8 cellular contexts compared by ENCODE assay signal in genomic region chr7:97872025-97872669, GRCh38. TPM values are rescaled to one million over a fixed set of nuclear protein-coding genes. Genes with fewer than 3 reads are reported as not detected.
DNase-seq lines count a peak whose midpoint lies in the region; ATAC-seq and TF ChIP-seq lines count a peak whose summit lies in the region.

TSS of gene ASNS (minus strand) at chr7:97872408. CDS start at chr7:97869156, 3,252 bp downstream.

- H3K27me3 ChIP-seq in Peyer's patch, result no peaks in the 10 kb centered on the region
- no peaks in the 10 kb centered on the region for H3K27me3 ChIP-seq in esophagus muscularis mucosa
- H3K27me3 ChIP-seq in muscle layer of duodenum (ENCODE audit: low read depth, low read length), result no peaks in the 10 kb centered on the region

- 0% methylated on average over 15 of the region's 58 CpGs for WGBS in esophagus muscularis mucosa

- peak within 1 kb of the TSS; percentile 51 for H3K4me3 ChIP-seq in Jurkat, Clone E6-1 (ENCODE audit: low read length)
- H3K4me3 ChIP-seq in Peyer's patch (peak within 1 kb of the TSS; percentile 65 to 80 (median 66)), esophagus muscularis mucosa (peak within 1 kb of the TSS; percentile 70 to 90 (median 85)), muscle layer of duodenum (ENCODE audit: low read depth in 1 of 2, low read length in 2 of 2) (peak within 1 kb of the TSS; percentile 80 to 88)

- DNase-seq in DMS153 treated with DMSO at 0.1 percent for 48 hours (lab: John Stamatoyannopoulos, UW; ENCODE audit: unreplicated experiment) (peak; percentile 88), Peyer's patch (peak; percentile 90 to 96 (median 94)), esophagus muscularis mucosa (ENCODE audit: extremely low spot score) (peak; percentile 95)
- peak; percentile 66 for DNase-seq in Jurkat, Clone E6-1 (ENCODE audit: low read depth, low spot score)
- DNase-seq in activated T-cell treated with anti-CD3 and anti-CD28 coated beads, Interleukin-2, amount 50 U/mL, for 48 hours, result peak; percentile 95 to 96
- DNase-seq in stimulated activated CD8-positive, alpha-beta memory T cell treated with anti-CD3 and anti-CD28 coated beads, Interleukin-7, amount 100 ng/mL, for 24 hours (ENCODE audit: low read depth), result peak; percentile 83

- H3K36me3 ChIP-seq in Peyer's patch, result no peaks in the 10 kb centered on the region
- H3K36me3 ChIP-seq in esophagus muscularis mucosa, result peaks cover 0 to 20% (median 2%) of the 10 kb centered on the region in 4 donors
- H3K36me3 ChIP-seq in muscle layer of duodenum (ENCODE audit: control insufficient read depth in 1 of 2, insufficient read depth in 2 of 2, low read length in 2 of 2), result peaks cover 0 to 5% of the 10 kb centered on the region in 2 donors

- TF ChIP-seq CTCF in Peyer's patch (IDR thresholded peaks at IDR 0.05), result peak in 1 of 6 experiments; percentile 10
- TF ChIP-seq CTCF in esophagus muscularis mucosa (IDR thresholded peaks at IDR 0.05), result no peak

- peak; percentile 20 to 70 for TF ChIP-seq POLR2A in Peyer's patch (IDR thresholded peaks at IDR 0.05)
- TF ChIP-seq POLR2A in esophagus muscularis mucosa (IDR thresholded peaks at IDR 0.05; ENCODE audit: low read depth), result no peak

- ATAC-seq in GM21717 (IDR thresholded peaks at IDR 0.05; ENCODE audit: unreplicated experiment), result peak; percentile 99

- H3K9me3 ChIP-seq in Peyer's patch (no peaks in the 10 kb centered on the region), esophagus muscularis mucosa (no peaks in the 10 kb centered on the region), muscle layer of duodenum (ENCODE audit: control insufficient read depth in 1 of 2, low read length in 2 of 2) (no peaks in the 10 kb centered on the region)

- TF ChIP-seq EP300 in esophagus muscularis mucosa (IDR thresholded peaks at IDR 0.05), result no peak

- intact Hi-C loops in esophagus muscularis mucosa (cut with DNase I), result loop anchor here (10.0 kb wide), 1 partner anchor 53 kb away; no protein-coding TSS in a partner anchor

- H3K4me1 ChIP-seq in Peyer's patch, result peaks cover 0 to 7% (median 0%) of the 10 kb centered on the region in 4 donors
- peaks cover 8 to 17% (median 14%) of the 10 kb centered on the region in 4 donors for H3K4me1 ChIP-seq in esophagus muscularis mucosa
- peaks cover 0 to 3% of the 10 kb centered on the region in 2 donors for H3K4me1 ChIP-seq in muscle layer of duodenum (ENCODE audit: control insufficient read depth in 1 of 2, insufficient read depth in 2 of 2, low read length in 2 of 2)

- H3K27ac ChIP-seq in Peyer's patch (peak within 1 kb of the TSS; percentile 68 to 83 (median 73)), esophagus muscularis mucosa (replicated peaks in 1 of 4) (peak within 1 kb of the TSS; percentile 79 to 92 (median 88)), muscle layer of duodenum (ENCODE audit: low read length) (peak within 1 kb of the TSS; percentile 51)

RNA-seq across cellular contexts. Expression of gene ASNS, which starts in this region (rescaled TPM):
- 32.6 TPM for polyA plus RNA-seq in Jurkat, Clone E6-1 (2012; ENCODE audit: insufficient read depth, insufficient read length)
- total RNA-seq in Peyer's patch, result 10 to 100 TPM in 2 of 4 donors, 1 to 10 TPM in 2; 3.5 to 16.5 (median 8.4) TPM
- total RNA-seq in esophagus muscularis mucosa, result 10 to 100 TPM; 13.9 to 17.6 (median 15.3) TPM

Comparison
In these comparisons a context has a peak if more than half of its experiments do, and no peak if none do; other contexts are left out.
1. Peak in every context shown above with its lines: DNase-seq, ATAC-seq, H3K4me3 ChIP-seq and H3K27ac ChIP-seq.